In genomic region chrX:143648705-143649104, GRCh38 we compare ENCODE assay signal across 11 cellular contexts. TPM values are rescaled to one million over a fixed set of nuclear protein-coding genes. Genes with fewer than 3 reads are reported as not detected.
DNase-seq lines count a peak whose midpoint lies in the region; ATAC-seq, FAIRE-seq and TF ChIP-seq lines count a peak whose summit lies in the region.
"Had no signal": no experiment of that assay in that cellular context is flagged by ENCODE, and none has a peak within 500 bp of the region (broad histone marks: within the 10 kb centered on the region; RNA-seq: fewer than 3 reads in every experiment).

No MANE protein-coding gene starts in this region.

- H3K9me3 ChIP-seq in esophagus muscularis mucosa = no peaks in the 10 kb centered on the region
- H3K9me3 ChIP-seq: upper lobe of left lung had no signal

- ATAC-seq in GM18502 (IDR thresholded peaks at IDR 0.05; ENCODE audit: poor library complexity, unreplicated experiment) = peak; percentile 74
- peak; percentile 70 for ATAC-seq in HG03378 (IDR thresholded peaks at IDR 0.05; ENCODE audit: unreplicated experiment)
- ATAC-seq in HG03135 (IDR thresholded peaks at IDR 0.05; ENCODE audit: unreplicated experiment) = no peak

- intact Hi-C loops in esophagus muscularis mucosa (cut with DNase I) = no loop called here

- no peak for TF ChIP-seq POLR2A in esophagus muscularis mucosa (IDR thresholded peaks at IDR 0.05; ENCODE audit: low read depth)

- H3K27ac ChIP-seq in esophagus muscularis mucosa (replicated peaks in 1 of 4) = no peak overlapping the region
- H3K27ac ChIP-seq: upper lobe of left lung had no signal

- FAIRE-seq in RCC 7860 (lab: Jason Lieb, UNC) = no peak

- no peaks in the 10 kb centered on the region for H3K36me3 ChIP-seq in esophagus muscularis mucosa
- H3K36me3 ChIP-seq: upper lobe of left lung had no signal

- DNase-seq in RCC 7860 (ENCODE audit: low spot score) (peak; percentile 18), myocyte (ENCODE audit: low read depth) (peak; percentile 45), esophagus muscularis mucosa (ENCODE audit: extremely low spot score) (no peak), dedifferentiated amniotic fluid mesenchymal stem cell (ENCODE audit: extremely low spot score) (no peak), UCSD-AML1 (lab: John Stamatoyannopoulos, UW; ENCODE audit: unreplicated experiment) (no peak)
- DNase-seq: activated CD8-positive, alpha-beta memory T cell treated with anti-CD3 and anti-CD28 coated beads, Interleukin-2, amount 50 U/mL, for 48 hours; NCI-H526 treated with DMSO at 0.1 percent for 48 hours; upper lobe of left lung had no signal

- WGBS in esophagus muscularis mucosa = 37% methylated on average over 2 of the region's 2 CpGs

- no peak for TF ChIP-seq EP300 in esophagus muscularis mucosa (IDR thresholded peaks at IDR 0.05)

- H3K4me3 ChIP-seq in esophagus muscularis mucosa = no peak overlapping the region
- H3K4me3 ChIP-seq: upper lobe of left lung had no signal

- TF ChIP-seq CTCF in esophagus muscularis mucosa (IDR thresholded peaks at IDR 0.05) = no peak

- no peaks in the 10 kb centered on the region for H3K4me1 ChIP-seq in esophagus muscularis mucosa
- H3K4me1 ChIP-seq: upper lobe of left lung had no signal

- H3K27me3 ChIP-seq in esophagus muscularis mucosa = no peaks in the 10 kb centered on the region
- H3K27me3 ChIP-seq: upper lobe of left lung had no signal

RNA-seq across cellular contexts. Expression of gene SLITRK4, which starts 12.8 kb away (rescaled TPM):
- total RNA-seq in myocyte = 2.8 and 3.5 TPM in 2 replicates
- polyA plus RNA-seq in myocyte (2012) = 2.6 TPM
- total RNA-seq in esophagus muscularis mucosa = 1 to 10 TPM in 1 of 4 donors, under 1 TPM in 3; 0.42 to 1.9 (median 0.51) TPM

Comparison
In these comparisons a context has a peak if more than half of its experiments do, and no peak if none do; other contexts are left out.
1. DNase-seq: peak in RCC 7860 (single experiment) and myocyte (single experiment); none in esophagus muscularis mucosa (single experiment), dedifferentiated amniotic fluid mesenchymal stem cell (single experiment) and UCSD-AML1 (single experiment).